ENCODE assay signal across 16 cellular contexts in genomic region chr3:100746056-100746455, GRCh38. TPM values are rescaled to one million over a fixed set of nuclear protein-coding genes. Genes with fewer than 3 reads are reported as not detected.
A peak's percentile ranks its signal among the peaks of the same experiment; 100 is the strongest.
DNase-seq lines count a peak whose midpoint lies in the region; ATAC-seq and TF ChIP-seq lines count a peak whose summit lies in the region.
"Had no signal": no experiment of that assay in that cellular context is flagged by ENCODE, and none has a peak within 500 bp of the region (broad histone marks: within the 10 kb centered on the region; RNA-seq: fewer than 3 reads in every experiment).

No MANE protein-coding gene starts in this region.

- peaks cover 93% of the 10 kb centered on the region for H3K36me3 ChIP-seq in osteoblast (ENCODE audit: insufficient read depth, low read length)
- peaks cover 9% of the 10 kb centered on the region for H3K36me3 ChIP-seq in thoracic aorta

- no peak overlapping the region for H2AFZ ChIP-seq in osteoblast (ENCODE audit: low read length)

- H3K4me3 Mint-ChIP-seq in chondrocyte (ENCODE audit: unreplicated experiment) = no peak overlapping the region
- H3K4me3 Mint-ChIP-seq: CD14-positive monocyte; CD8-positive, alpha-beta T cell had no signal

- H3K36me3 Mint-ChIP-seq in chondrocyte (ENCODE audit: low read depth) = peaks cover 37% of the 10 kb centered on the region

- DNase-seq in Right ventricle myocardium superior (no peak), right cardiac atrium (no peak), chondrocyte (ENCODE audit: low spot score) (no peak), osteoblast (ENCODE audit: insufficient read length, low spot score, missing footprints) (no peak), thoracic aorta (ENCODE audit: low spot score) (no peak), NCI-H1092 treated with DMSO at 0.1 percent for 48 hours (lab: John Stamatoyannopoulos, UW) (no peak), NK-92 (lab: John Stamatoyannopoulos, UW; ENCODE audit: unreplicated experiment) (no peak)
- DNase-seq: CD8-positive, alpha-beta T cell; COR-L47; DMS153; DMS79 treated with DMSO at 0.1 percent for 48 hours; EL had no signal

- ATAC-seq in Right ventricle myocardium superior (ENCODE audit: poor library complexity) (peak; percentile 34), right cardiac atrium (no peak), thoracic aorta (ENCODE audit: insufficient number of reproducible peaks, low FRiP score, low read depth) (no peak), HG03439 (IDR thresholded peaks at IDR 0.05; ENCODE audit: unreplicated experiment) (no peak)
- ATAC-seq: CD8-positive, alpha-beta T cell; HCT116 had no signal

- TF ChIP-seq CTCF in chondrocyte (IDR thresholded peaks at IDR 0.05) (no peak), osteoblast (IDR thresholded peaks at IDR 0.05; ENCODE audit: extremely low read depth, low read depth, low read length) (no peak), thoracic aorta (IDR thresholded peaks at IDR 0.05) (no peak)

- no peak overlapping the region for H3K4me2 ChIP-seq in osteoblast (ENCODE audit: insufficient read depth, low read length)

- WGBS in right cardiac atrium = 54% methylated on average over 3 of the region's 3 CpGs

- H3K4me1 Mint-ChIP-seq in chondrocyte (ENCODE audit: low read depth) = peaks cover 24% of the 10 kb centered on the region
- H3K4me1 Mint-ChIP-seq: CD14-positive monocyte had no signal

- H3K27me3 ChIP-seq in right cardiac atrium (ENCODE audit: control insufficient read depth, insufficient read depth) (no peaks in the 10 kb centered on the region), osteoblast (ENCODE audit: insufficient read depth, low read length) (no peaks in the 10 kb centered on the region), thoracic aorta (replicated peaks; ENCODE audit: insufficient read depth) (no peaks in the 10 kb centered on the region)

- H3K79me2 ChIP-seq in osteoblast (ENCODE audit: insufficient read depth, low read length) = peaks cover 7% of the 10 kb centered on the region

- H3K9me3 Mint-ChIP-seq in chondrocyte (ENCODE audit: low read depth) = no peaks in the 10 kb centered on the region
- H3K9me3 Mint-ChIP-seq: CD14-positive monocyte; CD8-positive, alpha-beta T cell had no signal

- H3K4me3 ChIP-seq in right cardiac atrium (ENCODE audit: low read length) (no peak overlapping the region), osteoblast (ENCODE audit: insufficient read depth, low read length) (no peak overlapping the region), thoracic aorta (no peak overlapping the region)

- H3K9me3 ChIP-seq in right cardiac atrium (ENCODE audit: control insufficient read depth, low read length) (no peaks in the 10 kb centered on the region), osteoblast (ENCODE audit: low read depth, low read length) (no peaks in the 10 kb centered on the region), thoracic aorta (no peaks in the 10 kb centered on the region)

- H3K27ac ChIP-seq in right cardiac atrium (ENCODE audit: low read length) (no peak overlapping the region), osteoblast (ENCODE audit: low read depth, low read length) (peak overlapping the region; percentile 43), thoracic aorta (peak overlapping the region; percentile 35 to 66)
- H3K27ac ChIP-seq: 22Rv1 had no signal

- peak overlapping the region; percentile 83 for H3K27ac Mint-ChIP-seq in chondrocyte (ENCODE audit: unreplicated experiment)
- H3K27ac Mint-ChIP-seq: CD8-positive, alpha-beta T cell had no signal

- H3K27me3 Mint-ChIP-seq in chondrocyte (ENCODE audit: low read depth) = no peaks in the 10 kb centered on the region

- peaks cover 4% of the 10 kb centered on the region for H4K20me1 ChIP-seq in osteoblast (ENCODE audit: insufficient read depth, low read length)

- intact Hi-C loops in Right ventricle myocardium superior (cut with DNase I) = no loop called here
- intact Hi-C loops in right cardiac atrium (cut with DNase I) = no loop called here

- H3K4me1 ChIP-seq in right cardiac atrium (ENCODE audit: control insufficient read depth, insufficient read depth, low read length) (no peaks in the 10 kb centered on the region), osteoblast (ENCODE audit: insufficient read depth, low read length) (peaks cover 4% of the 10 kb centered on the region), thoracic aorta (ENCODE audit: control insufficient read depth in 1 of 2, low read depth in 2 of 2) (peaks cover 13 to 16% of the 10 kb centered on the region in 2 donors)

RNA-seq across cellular contexts. Expression of gene TFG, which starts 36.8 kb away (rescaled TPM):
- total RNA-seq in Right ventricle myocardium superior (97.7 TPM), right cardiac atrium (10 to 100 TPM; 81.6 to 98.6 (median 88.2) TPM), chondrocyte (148 to 162 TPM (median 149 TPM) in 3 replicates), osteoblast (81.4 and 89.0 TPM in 2 replicates), thoracic aorta (10 to 100 TPM; 70.1 to 86.7 TPM)
- polyA plus RNA-seq in right cardiac atrium = 89.0 TPM
